8 cellular contexts compared by ENCODE assay signal in the genomic region with DNA sequence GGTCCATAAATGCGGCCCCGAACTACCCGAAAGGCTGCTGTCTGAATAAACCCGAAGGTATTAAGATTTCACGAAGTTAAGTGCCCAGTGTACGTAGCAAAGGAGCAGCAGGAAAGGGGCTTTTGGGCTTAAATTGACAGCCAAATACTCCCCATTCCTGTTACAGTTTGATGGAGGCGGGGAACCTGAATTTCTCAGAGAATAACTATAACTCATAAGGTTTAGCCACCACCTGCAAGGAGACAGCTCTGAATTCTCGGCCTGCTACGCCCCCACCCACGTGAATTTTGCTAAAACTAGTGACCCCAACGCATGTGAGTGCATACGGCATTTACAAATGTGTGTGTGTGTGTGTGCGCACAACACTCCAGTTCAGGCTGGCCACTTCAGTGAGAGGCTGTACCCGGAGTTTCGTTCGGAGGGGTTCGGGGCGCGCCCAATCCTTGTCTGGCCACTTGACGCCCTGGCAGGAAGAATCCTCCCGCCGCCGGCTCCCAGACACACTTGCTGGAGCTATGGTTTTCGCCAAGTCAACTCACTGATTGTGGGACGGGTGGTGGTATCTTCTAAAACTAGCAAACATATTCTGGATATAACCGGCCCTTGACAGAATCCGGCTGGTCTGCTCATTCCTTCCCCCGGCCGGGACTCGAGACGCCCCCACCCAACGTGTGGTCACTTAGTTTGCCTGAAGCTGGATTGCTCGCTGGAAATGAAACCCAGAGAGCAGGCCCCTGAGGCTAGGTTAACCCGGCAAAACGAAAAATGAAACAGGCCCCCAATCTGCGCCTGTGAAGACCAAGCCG. TPM values are rescaled to one million over a fixed set of nuclear protein-coding genes. Genes with fewer than 3 reads are reported as not detected.
DNase-seq lines count a peak whose midpoint lies in the region; ATAC-seq lines count a peak whose summit lies in the region.

No MANE protein-coding gene starts in this region.

- peaks cover 99% of the 10 kb centered on the region for H3K27me3 ChIP-seq in iPS-15b (ENCODE audit: control insufficient read depth, insufficient read depth, low read length)

- H3K36me3 Mint-ChIP-seq in activated T-helper 17 cell treated with anti-CD3 and anti-CD28 coated beads, Interleukin-2, amount 50 U/mL, for 72 hours (ENCODE audit: low read depth), result peaks cover 87% of the 10 kb centered on the region
- peaks cover 94% of the 10 kb centered on the region for H3K36me3 Mint-ChIP-seq in stimulated activated effector memory CD8-positive, alpha-beta T cell treated with anti-CD3 and anti-CD28 coated beads, Interleukin-12 subunit alpha, Interleukin-12 subunit beta, amount 100 ng/mL, for 72 hours

- H3K9me3 ChIP-seq in iPS-15b (ENCODE audit: control insufficient read depth, insufficient read depth, low read length), result no peaks in the 10 kb centered on the region

- H3K4me1 Mint-ChIP-seq in activated T-helper 17 cell treated with anti-CD3 and anti-CD28 coated beads, Interleukin-2, amount 50 U/mL, for 72 hours, result peaks cover 26% of the 10 kb centered on the region
- peaks cover 51% of the 10 kb centered on the region for H3K4me1 Mint-ChIP-seq in stimulated activated effector memory CD8-positive, alpha-beta T cell treated with anti-CD3 and anti-CD28 coated beads, Interleukin-12 subunit alpha, Interleukin-12 subunit beta, amount 100 ng/mL, for 72 hours

- no peak overlapping the region for H3K9ac ChIP-seq in iPS-15b (ENCODE audit: low read depth, low read length)

- no peaks in the 10 kb centered on the region for H3K27me3 Mint-ChIP-seq in activated T-helper 17 cell treated with anti-CD3 and anti-CD28 coated beads, Interleukin-2, amount 50 U/mL, for 72 hours

- H3K4me1 ChIP-seq in iPS-15b (ENCODE audit: control insufficient read depth, insufficient read depth, low read length), result peaks cover 5% of the 10 kb centered on the region

- no peaks in the 10 kb centered on the region for H3K9me3 Mint-ChIP-seq in activated T-helper 17 cell treated with anti-CD3 and anti-CD28 coated beads, Interleukin-2, amount 50 U/mL, for 72 hours
- H3K9me3 Mint-ChIP-seq in stimulated activated effector memory CD8-positive, alpha-beta T cell treated with anti-CD3 and anti-CD28 coated beads, Interleukin-12 subunit alpha, Interleukin-12 subunit beta, amount 100 ng/mL, for 72 hours, result no peaks in the 10 kb centered on the region

- peak; percentile 37 for DNase-seq in NCI-H82 (lab: John Stamatoyannopoulos, UW)
- DNase-seq in NCI-H82 treated with DMSO at 0.1 percent for 48 hours (lab: John Stamatoyannopoulos, UW; ENCODE audit: unreplicated experiment), result no peak
- DNase-seq in stimulated activated effector memory CD8-positive, alpha-beta T cell treated with anti-CD3 and anti-CD28 coated beads, Interleukin-12 subunit alpha, Interleukin-12 subunit beta, amount 100 ng/mL, for 72 hours (ENCODE audit: low spot score in 2 of 2), result no peak
- DNase-seq in middle frontal gyrus (ENCODE audit: extremely low spot score, low spot score), result no peak
- no peak for DNase-seq in iPS-NIHi11 (ENCODE audit: low spot score)

- peak overlapping the region; percentile 98 for H3K27ac Mint-ChIP-seq in activated T-helper 17 cell treated with anti-CD3 and anti-CD28 coated beads, Interleukin-2, amount 50 U/mL, for 72 hours
- peak overlapping the region; percentile 93 for H3K27ac Mint-ChIP-seq in stimulated activated effector memory CD8-positive, alpha-beta T cell treated with anti-CD3 and anti-CD28 coated beads, Interleukin-12 subunit alpha, Interleukin-12 subunit beta, amount 100 ng/mL, for 72 hours

- peak overlapping the region; percentile 65 for H3K4me3 ChIP-seq in iPS-15b (ENCODE audit: low read depth, low read length)

- H3K4me3 Mint-ChIP-seq in activated T-helper 17 cell treated with anti-CD3 and anti-CD28 coated beads, Interleukin-2, amount 50 U/mL, for 72 hours, result peak overlapping the region; percentile 99
- H3K4me3 Mint-ChIP-seq in stimulated activated effector memory CD8-positive, alpha-beta T cell treated with anti-CD3 and anti-CD28 coated beads, Interleukin-12 subunit alpha, Interleukin-12 subunit beta, amount 100 ng/mL, for 72 hours, result peak overlapping the region; percentile 90

- H3K36me3 ChIP-seq in iPS-15b (ENCODE audit: control insufficient read depth, insufficient read depth, low read length), result no peaks in the 10 kb centered on the region

- ATAC-seq in activated T-helper 17 cell treated with anti-CD3 and anti-CD28 coated beads, Interleukin-2, amount 50 U/mL, for 72 hours (replicated peaks), result no peak
- ATAC-seq in stimulated activated effector memory CD8-positive, alpha-beta T cell treated with anti-CD3 and anti-CD28 coated beads, Interleukin-12 subunit alpha, Interleukin-12 subunit beta, amount 100 ng/mL, for 72 hours, result no peak
- no peak for ATAC-seq in GM18868 (IDR thresholded peaks at IDR 0.05; ENCODE audit: unreplicated experiment)

RNA-seq across cellular contexts. Expression of gene GFI1, which starts 4.9 kb away (rescaled TPM):
- total RNA-seq in activated T-helper 17 cell treated with anti-CD3 and anti-CD28 coated beads, Interleukin-2, amount 50 U/mL, for 72 hours, result 10 to 100 TPM; 33.0 to 38.6 TPM
